Comparison of ENCODE assay signal across 9 cellular contexts in genomic region chr7:50783304-50783703, GRCh38. TPM values are rescaled to one million over a fixed set of nuclear protein-coding genes. Genes with fewer than 3 reads are reported as not detected.
DNase-seq lines count a peak whose midpoint lies in the region; ATAC-seq and TF ChIP-seq lines count a peak whose summit lies in the region.
"Had no signal": no experiment of that assay in that cellular context is flagged by ENCODE, and none has a peak within 500 bp of the region (broad histone marks: within the 10 kb centered on the region; RNA-seq: fewer than 3 reads in every experiment).

No MANE protein-coding gene starts in this region.

- no peak for TF ChIP-seq POLR2A in vagina (IDR thresholded peaks at IDR 0.05)

- H3K9me3 ChIP-seq in naive thymus-derived CD4-positive, alpha-beta T cell (ENCODE audit: control insufficient read depth in 2 of 3, low read length in 3 of 3) = no peaks in the 10 kb centered on the region
- no peaks in the 10 kb centered on the region for H3K9me3 ChIP-seq in vagina

- H3K4me3 ChIP-seq in brain microvascular endothelial cell (ENCODE audit: low read depth, low read length) (peak overlapping the region; percentile 51), vagina (peak overlapping the region; percentile 38 to 45)
- H3K4me3 ChIP-seq in naive thymus-derived CD4-positive, alpha-beta T cell (ENCODE audit: low read length) = no peak overlapping the region

- CTCF ChIA-PET in naive thymus-derived CD4-positive, alpha-beta T cell (lab: Charles Lee) = no interaction called here

- peak overlapping the region; percentile 23 for H3K27ac ChIP-seq in brain microvascular endothelial cell
- no peak overlapping the region for H3K27ac ChIP-seq in naive thymus-derived CD4-positive, alpha-beta T cell (ENCODE audit: low read depth, low read length)
- H3K27ac ChIP-seq in vagina = no peak overlapping the region

- no peak for ATAC-seq in stimulated activated naive CD8-positive, alpha-beta T cell treated with anti-CD3 and anti-CD28 coated beads, Interleukin-15, Interleukin-2, amounts not matched to agents 100 U/mL and 50 U/mL, for 24 hours
- no peak for ATAC-seq in naive thymus-derived CD4-positive, alpha-beta T cell
- no peak for ATAC-seq in HG02981 (IDR thresholded peaks at IDR 0.05; ENCODE audit: unreplicated experiment)

- TF ChIP-seq CTCF in brain microvascular endothelial cell (IDR thresholded peaks at IDR 0.05; ENCODE audit: low read depth, low read length, missing control alignments) = no peak
- no peak for TF ChIP-seq CTCF in vagina (IDR thresholded peaks at IDR 0.05)

- H3K4me1 Mint-ChIP-seq in stimulated activated naive CD8-positive, alpha-beta T cell treated with anti-CD3 and anti-CD28 coated beads, Interleukin-15, Interleukin-2, amounts not matched to agents 100 ng/mL and 50 ng/mL, for 24 hours (ENCODE audit: low read depth) = peaks cover 12% of the 10 kb centered on the region
- peaks cover 6 to 41% (median 31%) of the 10 kb centered on the region in 7 donors for H3K4me1 Mint-ChIP-seq in naive thymus-derived CD4-positive, alpha-beta T cell

- H3K9me3 Mint-ChIP-seq in stimulated activated naive CD8-positive, alpha-beta T cell treated with anti-CD3 and anti-CD28 coated beads, Interleukin-15, Interleukin-2, amounts not matched to agents 100 ng/mL and 50 ng/mL, for 24 hours = peaks cover 6% of the 10 kb centered on the region
- peaks cover 0 to 13% (median 2%) of the 10 kb centered on the region in 11 donors for H3K9me3 Mint-ChIP-seq in naive thymus-derived CD4-positive, alpha-beta T cell

- H3K36me3 ChIP-seq in brain microvascular endothelial cell (replicated peaks) = peaks cover 4% of the 10 kb centered on the region
- no peaks in the 10 kb centered on the region for H3K36me3 ChIP-seq in naive thymus-derived CD4-positive, alpha-beta T cell (ENCODE audit: control insufficient read depth in 2 of 3, insufficient read depth in 3 of 3, low read length in 3 of 3)
- no peaks in the 10 kb centered on the region for H3K36me3 ChIP-seq in vagina

- H3K4me3 Mint-ChIP-seq in stimulated activated naive CD8-positive, alpha-beta T cell treated with anti-CD3 and anti-CD28 coated beads, Interleukin-15, Interleukin-2, amounts not matched to agents 100 ng/mL and 50 ng/mL, for 24 hours = peak overlapping the region; percentile 31
- H3K4me3 Mint-ChIP-seq in naive thymus-derived CD4-positive, alpha-beta T cell = peak overlapping the region; percentile 55 to 89 (median 74)

- H3K4me1 ChIP-seq in naive thymus-derived CD4-positive, alpha-beta T cell (ENCODE audit: control insufficient read depth in 2 of 2, insufficient read depth in 2 of 2, low read length in 2 of 2) = peaks cover 0 to 9% of the 10 kb centered on the region in 2 donors
- H3K4me1 ChIP-seq in vagina = peaks cover 40% of the 10 kb centered on the region

- H3K27me3 ChIP-seq in brain microvascular endothelial cell (replicated peaks) = no peaks in the 10 kb centered on the region
- no peaks in the 10 kb centered on the region for H3K27me3 ChIP-seq in naive thymus-derived CD4-positive, alpha-beta T cell (ENCODE audit: control insufficient read depth in 2 of 2, insufficient read depth in 2 of 2, low read length in 2 of 2)
- H3K27me3 ChIP-seq in vagina = no peaks in the 10 kb centered on the region

- peaks cover 48% of the 10 kb centered on the region for H3K27me3 Mint-ChIP-seq in stimulated activated naive CD8-positive, alpha-beta T cell treated with anti-CD3 and anti-CD28 coated beads, Interleukin-15, Interleukin-2, amounts not matched to agents 100 ng/mL and 50 ng/mL, for 24 hours
- H3K27me3 Mint-ChIP-seq in naive thymus-derived CD4-positive, alpha-beta T cell = peaks cover 16 to 57% (median 21%) of the 10 kb centered on the region in 5 donors

- POLR2A ChIA-PET in naive thymus-derived CD4-positive, alpha-beta T cell (lab: Charles Lee) = no interaction called here

- no peaks in the 10 kb centered on the region for H3K36me3 Mint-ChIP-seq in stimulated activated naive CD8-positive, alpha-beta T cell treated with anti-CD3 and anti-CD28 coated beads, Interleukin-15, Interleukin-2, amounts not matched to agents 100 ng/mL and 50 ng/mL, for 24 hours (ENCODE audit: low read depth)
- peaks cover 0 to 5% (median 2%) of the 10 kb centered on the region in 5 donors for H3K36me3 Mint-ChIP-seq in naive thymus-derived CD4-positive, alpha-beta T cell

- in situ Hi-C loops in brain microvascular endothelial cell (cut with HindIII; ENCODE audit: low pct_ligation_motif_present, low sequenced_read_pairs) = no loop called here

- intact Hi-C loops in naive thymus-derived CD4-positive, alpha-beta T cell (cut with micrococcal nuclease) = loop anchor here in 1 of 2 donors (5.0 kb wide), 2 partner anchors 171 to 379 kb away; no protein-coding TSS in a partner anchor
- intact Hi-C loops in vagina (cut with DNase I) = loop anchor here (10.0 kb wide), 1 partner anchor 309 kb away; no protein-coding TSS in a partner anchor

- no peak overlapping the region for H3K27ac Mint-ChIP-seq in stimulated activated naive CD8-positive, alpha-beta T cell treated with anti-CD3 and anti-CD28 coated beads, Interleukin-15, Interleukin-2, amounts not matched to agents 100 ng/mL and 50 ng/mL, for 24 hours
- peak overlapping the region in 6 of 9 donors; percentile 38 to 83 (median 58) for H3K27ac Mint-ChIP-seq in naive thymus-derived CD4-positive, alpha-beta T cell

- DNase-seq in stimulated activated naive CD8-positive, alpha-beta T cell treated with anti-CD3 and anti-CD28 coated beads, Interleukin-15, Interleukin-2, amounts not matched to agents 100 U/mL and 50 U/mL, for 24 hours = no peak
- no peak for DNase-seq in brain microvascular endothelial cell
- DNase-seq in naive thymus-derived CD4-positive, alpha-beta T cell = no peak
- no peak for DNase-seq in vagina (ENCODE audit: extremely low spot score in 2 of 2)
- no peak for DNase-seq in KG1 (lab: John Stamatoyannopoulos, UW)
- DNase-seq in stimulated activated naive CD4-positive, alpha-beta T cell (lab: John Stamatoyannopoulos, UW) = no peak
- DNase-seq: OCI-M1 had no signal

RNA-seq across cellular contexts. Expression of gene GRB10, which starts 0.6 kb away (rescaled TPM):
- 10 to 100 TPM in 1 of 5 experiments, 1 to 10 TPM in 4; 3.4 to 10.6 (median 7.2) TPM for total RNA-seq in naive thymus-derived CD4-positive, alpha-beta T cell
- 1 to 10 TPM; 2.6 to 4.7 TPM for polyA plus RNA-seq in naive thymus-derived CD4-positive, alpha-beta T cell
- 48.6 TPM for total RNA-seq in vagina
